Comparison of ENCODE assay signal across 9 cellular contexts in the genomic region with DNA sequence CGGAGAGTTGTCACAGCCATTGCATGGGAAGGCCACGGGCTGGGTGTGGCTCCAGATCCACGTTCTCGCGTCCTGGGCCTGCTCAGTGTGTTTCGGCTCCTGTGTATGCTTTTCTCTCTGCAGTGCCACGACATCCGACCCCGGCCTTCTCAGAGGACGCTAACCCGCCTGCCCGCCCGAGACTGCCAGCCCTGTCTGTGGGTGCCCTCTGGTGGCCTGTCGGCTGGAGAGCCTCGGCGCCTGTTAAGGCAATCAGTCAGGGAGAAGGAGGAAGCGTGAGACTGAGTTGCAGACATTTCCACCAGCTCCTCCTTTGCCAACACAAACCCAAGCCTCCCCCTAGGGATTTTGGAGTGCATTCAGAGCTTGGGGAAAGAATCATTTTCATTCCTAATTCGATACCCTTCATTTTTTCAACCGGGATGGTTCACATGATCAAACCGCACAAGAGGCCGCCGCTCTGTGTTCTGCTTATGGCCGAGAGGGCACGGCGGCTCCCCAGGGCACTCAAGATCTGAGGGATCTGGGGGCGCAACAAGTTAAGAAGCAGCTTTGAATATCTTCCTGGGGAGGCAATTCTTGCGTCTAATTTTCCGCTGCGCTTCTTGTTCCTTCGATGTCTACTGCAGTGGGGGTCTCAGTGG. TPM values are rescaled to one million over a fixed set of nuclear protein-coding genes. Genes with fewer than 3 reads are reported as not detected.
DNase-seq lines count a peak whose midpoint lies in the region; ATAC-seq and TF ChIP-seq lines count a peak whose summit lies in the region.
"Had no signal": no experiment of that assay in that cellular context is flagged by ENCODE, and none has a peak within 500 bp of the region (broad histone marks: within the 10 kb centered on the region; RNA-seq: fewer than 3 reads in every experiment).

No MANE protein-coding gene starts in this region.

- no peak overlapping the region for H3K9ac ChIP-seq in skeletal muscle satellite cell (ENCODE audit: low read depth, low read length)

- TF ChIP-seq CTCF in Caco-2 (IDR thresholded peaks at IDR 0.05; ENCODE audit: insufficient read depth in 1 of 2, low read depth in 1 of 2, low read length in 1 of 2, severe bottlenecking in 1 of 2, unreplicated experiment in 1 of 2) (peak in 1 of 2 experiments; percentile 70), astrocyte of the cerebellum (IDR thresholded peaks at IDR 0.05; ENCODE audit: low read depth, low read length, missing control alignments) (peak; percentile 92)

- no peak for ATAC-seq in GM18858 (IDR thresholded peaks at IDR 0.05; ENCODE audit: unreplicated experiment)

- DNase-seq in Caco-2 = peak; percentile 61 to 72
- DNase-seq in HAP-1 (ENCODE audit: low spot score in 2 of 2) = peak; percentile 67 to 88
- DNase-seq in NCI-H2081 treated with DMSO at 0.1 percent for 48 hours (lab: John Stamatoyannopoulos, UW) = peak; percentile 13
- DNase-seq in T1000 (lab: John Stamatoyannopoulos, UW) = peak; percentile 41
- DNase-seq in astrocyte of the cerebellum (ENCODE audit: low read depth) = peak; percentile 79
- peak; percentile 77 for DNase-seq in hepatic stellate cell (ENCODE audit: low spot score)

- no peak overlapping the region for H3K4me3 ChIP-seq in Caco-2 (ENCODE audit: low read depth, low read length)
- H3K4me3 ChIP-seq in HAP-1 = no peak overlapping the region
- no peak overlapping the region for H3K4me3 ChIP-seq in astrocyte of the cerebellum (ENCODE audit: low read depth, low read length)
- H3K4me3 ChIP-seq in skeletal muscle satellite cell (ENCODE audit: low read length) = peak overlapping the region; percentile 36

- intact Hi-C loops in Caco-2 (cut with micrococcal nuclease; ENCODE audit: unreplicated experiment) = loop anchor here (1.0 kb wide), 2 partner anchors 216 to 423 kb away; no protein-coding TSS in a partner anchor

- H3K27me3 Mint-ChIP-seq in Caco-2 (ENCODE audit: insufficient read depth, unreplicated experiment) = peaks cover 2% of the 10 kb centered on the region

- H3K9me3 Mint-ChIP-seq in Caco-2 (ENCODE audit: unreplicated experiment) = no peaks in the 10 kb centered on the region

- POLR2A ChIA-PET in Caco-2 (lab: Charles Lee) = no interaction called here

- no TSS peak for BruUV-seq in Caco-2 (replicated peaks; lab: Mats Ljungman, UMichigan)

- no peak overlapping the region for H3K4me3 Mint-ChIP-seq in Caco-2 (ENCODE audit: unreplicated experiment)

- in situ Hi-C loops in HAP-1 (cut with MboI; ENCODE audit: low sequenced_read_pairs) = loop anchor here (25.0 kb wide), 1 partner anchor 659 kb away; no protein-coding TSS in a partner anchor
- in situ Hi-C loops in astrocyte of the cerebellum (cut with HindIII; ENCODE audit: low sequenced_read_pairs) = loop anchor here (10.0 kb wide), 1 partner anchor 402 kb away; no protein-coding TSS in a partner anchor

- H3K9me3 ChIP-seq in Caco-2 (no peaks in the 10 kb centered on the region), HAP-1 (no peaks in the 10 kb centered on the region), skeletal muscle satellite cell (replicated peaks; ENCODE audit: low read length) (no peaks in the 10 kb centered on the region)

- H3K27ac Mint-ChIP-seq in Caco-2 (ENCODE audit: unreplicated experiment) = no peak overlapping the region
- H3K27ac Mint-ChIP-seq: IgD-negative memory B cell had no signal

- H3K4me1 ChIP-seq in Caco-2 (no peaks in the 10 kb centered on the region), HAP-1 (no peaks in the 10 kb centered on the region), skeletal muscle satellite cell (ENCODE audit: control insufficient read depth, insufficient read depth, low read length) (peaks cover 4% of the 10 kb centered on the region)

- H3K27me3 ChIP-seq in Caco-2 (replicated peaks; ENCODE audit: control insufficient read depth, insufficient read depth, low read length) (no peaks in the 10 kb centered on the region), HAP-1 (ENCODE audit: low read depth) (peaks cover 7% of the 10 kb centered on the region), skeletal muscle satellite cell (ENCODE audit: control insufficient read depth, insufficient read depth, low read length) (peaks cover 68% of the 10 kb centered on the region)

- no peaks in the 10 kb centered on the region for H3K36me3 Mint-ChIP-seq in Caco-2 (ENCODE audit: insufficient read depth, unreplicated experiment)
- H3K36me3 Mint-ChIP-seq: IgD-negative memory B cell had no signal

- H3K4me2 ChIP-seq in skeletal muscle satellite cell (ENCODE audit: low read length) = peak overlapping the region; percentile 69

- H3K36me3 ChIP-seq in Caco-2 (ENCODE audit: control insufficient read depth, insufficient read depth, low read length) (no peaks in the 10 kb centered on the region), HAP-1 (replicated peaks) (no peaks in the 10 kb centered on the region), skeletal muscle satellite cell (ENCODE audit: insufficient read depth, low read length) (no peaks in the 10 kb centered on the region)

- no peaks in the 10 kb centered on the region for H3K4me1 Mint-ChIP-seq in Caco-2 (ENCODE audit: low read depth, unreplicated experiment)

- CTCF ChIA-PET in Caco-2 (lab: Charles Lee) = no interaction called here

RNA-seq across cellular contexts. Expression of gene ZBTB7C, which starts 37.5 kb away (rescaled TPM):
- total RNA-seq in Caco-2 (2022) = 0.18 and 0.39 TPM in 2 replicates
- 0.22 TPM in 1 of 2 replicates, not detected in the other for total RNA-seq in skeletal muscle satellite cell (2012; rRNA removed)

Comparison
In these comparisons a context has a peak if more than half of its experiments do, and no peak if none do; other contexts are left out.
1. DNase-seq: peak in every context shown above with its lines; median percentile 79 in astrocyte of the cerebellum; 78 in HAP-1; 77 in hepatic stellate cell; 66 in Caco-2; 41 in T1000; 13 in NCI-H2081 treated with DMSO at 0.1 percent for 48 hours.